17 cellular contexts compared by ENCODE assay signal in the genomic region with DNA sequence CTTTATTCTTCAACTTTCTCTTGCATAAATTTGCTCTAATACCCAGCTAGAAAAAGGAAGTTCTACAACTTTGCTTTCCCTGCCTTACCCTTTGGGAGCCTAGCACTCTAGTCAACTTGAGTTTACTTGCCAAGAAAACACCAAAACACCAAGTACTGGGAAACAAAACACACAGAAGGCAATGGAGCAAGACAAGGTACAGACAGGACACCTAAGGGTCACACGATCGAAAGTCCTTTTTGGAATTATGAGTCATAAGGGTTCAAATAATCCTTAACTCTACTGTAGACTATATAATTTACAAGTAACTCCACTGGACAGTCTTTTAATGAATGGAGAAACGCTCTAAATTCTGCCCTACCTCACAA. TPM values are rescaled to one million over a fixed set of nuclear protein-coding genes. Genes with fewer than 3 reads are reported as not detected.
DNase-seq lines count a peak whose midpoint lies in the region; ATAC-seq and TF ChIP-seq lines count a peak whose summit lies in the region.
"Had no signal": no experiment of that assay in that cellular context is flagged by ENCODE, and none has a peak within 500 bp of the region (broad histone marks: within the 10 kb centered on the region; RNA-seq: fewer than 3 reads in every experiment).

No MANE protein-coding gene starts in this region.

- DNase-seq in heart right ventricle (no peak), Right ventricle myocardium inferior (ENCODE audit: missing footprints) (no peak), PC-9 (no peak), right atrium auricular region (ENCODE audit: low spot score) (no peak), T-helper 9 cell (no peak), putamen (ENCODE audit: low spot score) (no peak)
- DNase-seq in activated CD8-positive, alpha-beta memory T cell treated with anti-CD3 and anti-CD28 coated beads, Interleukin-2, amount 50 U/mL, for 4 hours = no peak
- DNase-seq: activated naive CD8-positive, alpha-beta T cell treated with anti-CD3 and anti-CD28 coated beads, Interleukin-2, amount 10 ng/mL, durations not matched to agents 7 days and 5 days; activated T-cell treated with anti-CD3 and anti-CD28 coated beads, Interleukin-2, amount 50 U/mL, for 48 hours; brain microvascular endothelial cell; CD8-positive, alpha-beta memory T cell; NCI-H774; retina; stimulated activated CD4-positive, alpha-beta T cell treated with anti-CD3 and anti-CD28 coated beads, Interleukin-15, amount 100 ng/mL, for 24 hours; stimulated activated naive CD4-positive, alpha-beta T cell; WERI-Rb-1 had no signal

- H2AFZ ChIP-seq in PC-9 = no peak overlapping the region

- TF ChIP-seq CTCF in heart right ventricle (IDR thresholded peaks at IDR 0.05) (no peak), PC-9 (conservative IDR thresholded peaks at IDR 0.05) (no peak), right atrium auricular region (IDR thresholded peaks at IDR 0.05) (no peak)

- H3K9me3 ChIP-seq in heart right ventricle = no peaks in the 10 kb centered on the region
- H3K9me3 ChIP-seq in PC-9 (ENCODE audit: insufficient read depth, low read depth) = peaks cover 11% of the 10 kb centered on the region
- no peaks in the 10 kb centered on the region for H3K9me3 ChIP-seq in right atrium auricular region

- ATAC-seq in heart right ventricle (peak in 2 of 8 donors; percentile 47 to 50), Right ventricle myocardium inferior (no peak), HG03457 (IDR thresholded peaks at IDR 0.05; ENCODE audit: unreplicated experiment) (no peak)

- H3K27me3 ChIP-seq in heart right ventricle (no peaks in the 10 kb centered on the region), PC-9 (ENCODE audit: insufficient read depth, low read depth) (no peaks in the 10 kb centered on the region), right atrium auricular region (no peaks in the 10 kb centered on the region)
- H3K27me3 ChIP-seq: brain microvascular endothelial cell had no signal

- H3K27ac ChIP-seq in heart right ventricle (peak overlapping the region; percentile 3 to 73 (median 60)), PC-9 (peak overlapping the region; percentile 43), right atrium auricular region (peak overlapping the region; percentile 43 to 90)
- H3K27ac ChIP-seq: brain microvascular endothelial cell, WERI-Rb-1 had no signal

- H4K20me1 ChIP-seq in PC-9 (ENCODE audit: insufficient read depth) = no peaks in the 10 kb centered on the region

- peaks cover 60% of the 10 kb centered on the region for H3F3A ChIP-seq in PC-9 (ENCODE audit: insufficient read depth, low read depth)

- whole genome bisulfite sequencing in heart right ventricle, 2 donors = 57 to 78% methylated on average over 3 of the region's 3 CpGs

- H3K79me2 ChIP-seq in PC-9 (ENCODE audit: low read depth) = 0 out of 2 replicates have a peak, but pooled peaks cover 6% of the 10 kb centered on the region

- intact Hi-C loops in heart right ventricle (cut with DNase I) (loop anchor here in 1 of 10 donors (5.0 kb wide), 1 partner anchor 44 kb away; a partner anchor contains a TSS), Right ventricle myocardium inferior (cut with DNase I) (loop anchor here (5.0 kb wide), 1 partner anchor 44 kb away; a partner anchor contains a TSS), PC-9 (cut with micrococcal nuclease; ENCODE audit: unreplicated experiment) (no loop called here)

- H3K4me1 ChIP-seq in heart right ventricle (peaks cover 2 to 46% (median 21%) of the 10 kb centered on the region in 9 donors), PC-9 (replicated peaks; ENCODE audit: insufficient read depth) (peaks cover 61% of the 10 kb centered on the region), right atrium auricular region (peaks cover 0 to 38% of the 10 kb centered on the region in 2 donors)

- no TSS peak for BruUV-seq in PC-9 (replicated peaks; lab: Mats Ljungman, UMichigan)

- POLR2A ChIA-PET in PC-9 (lab: Charles Lee; ENCODE audit: unreplicated experiment) = interaction anchor here (0.5 kb wide), 1 partner anchor 40 kb away, joined by 3 read pairs; no protein-coding TSS in a partner anchor

- H3K4me3 ChIP-seq in heart right ventricle = no peak overlapping the region
- H3K4me3 ChIP-seq in PC-9 = no peak overlapping the region
- H3K4me3 ChIP-seq in right atrium auricular region = no peak overlapping the region

- H3K9me2 ChIP-seq in PC-9 (ENCODE audit: insufficient read depth) = no peaks in the 10 kb centered on the region

- H3K36me3 ChIP-seq in heart right ventricle = peaks cover 0 to 25% (median 0%) of the 10 kb centered on the region in 9 donors
- H3K36me3 ChIP-seq in PC-9 (ENCODE audit: low read depth) = peaks cover 30% of the 10 kb centered on the region; the same call in 1 of the 2 replicates
- peaks cover 3% of the 10 kb centered on the region for H3K36me3 ChIP-seq in right atrium auricular region
- H3K36me3 ChIP-seq: brain microvascular endothelial cell, WERI-Rb-1 had no signal

- CTCF ChIA-PET in PC-9 (lab: Charles Lee) = no interaction called here

- peak overlapping the region; percentile 6; the same call in 1 of the 2 replicates for H3K4me2 ChIP-seq in PC-9

RNA-seq across cellular contexts. Expression of a gene that starts 42.6 kb away (rescaled TPM):
- 100 to 1,000 TPM; 181 to 246 (median 221) TPM for total RNA-seq in heart right ventricle
- polyA plus RNA-seq in heart right ventricle = 100 to 1,000 TPM; 129 to 149 TPM
- total RNA-seq in Right ventricle myocardium inferior = 239 TPM
- 142 and 171 TPM in 2 replicates for total RNA-seq in PC-9 (2021)
- 100 to 1,000 TPM; 139 to 163 TPM for total RNA-seq in right atrium auricular region

RNA-seq across cellular contexts. Expression of a gene that starts 42.8 kb away (rescaled TPM):
- total RNA-seq in heart right ventricle (10 to 100 TPM; 25.2 to 40.5 (median 33.0) TPM), Right ventricle myocardium inferior (35.4 TPM), PC-9 (2021) (108 and 129 TPM in 2 replicates), right atrium auricular region (10 to 100 TPM; 27.2 to 37.0 TPM)
- 10 to 100 TPM in 1 of 2 donors, 1 to 10 TPM in 1; 8.4 to 35.8 TPM for polyA plus RNA-seq in heart right ventricle
